ENCODE assay signal across 14 cellular contexts in genomic region chr3:36909666-36910065, GRCh38.
"Had no signal": no experiment of that assay in that cellular context is flagged by ENCODE, and none has a peak within 500 bp of the region (broad histone marks: within the 10 kb centered on the region; RNA-seq: fewer than 3 reads in every experiment).

No MANE protein-coding gene starts in this region.

- FAIRE-seq: colon, endothelial cell of umbilical vein, frontal cortex, kidney, urothelium cell line had no signal

- H3K36me3 ChIP-seq: ascending aorta, cardiac muscle cell, heart left ventricle, thyroid gland had no signal

- H3K27me3 ChIP-seq: ascending aorta, cardiac muscle cell, heart left ventricle, thyroid gland had no signal

- H3K27ac ChIP-seq: cardiac muscle cell had no signal

- ATAC-seq: heart left ventricle, left ventricle myocardium superior had no signal

- DNase-seq: activated naive CD8-positive, alpha-beta T cell treated with anti-CD3 and anti-CD28 coated beads, Interleukin-2, amount 10 ng/mL, durations not matched to agents 7 days and 5 days; activated T-cell treated with anti-CD3 and anti-CD28 coated beads, Interleukin-2, amount 50 U/mL, for 48 hours; heart left ventricle; kidney; left ventricle myocardium superior; posterior cingulate gyrus; thyroid gland had no signal

- H3K9me3 Mint-ChIP-seq: activated naive CD8-positive, alpha-beta T cell treated with anti-CD3 and anti-CD28 coated beads, Interleukin-2, amount 10 ng/mL, durations not matched to agents 7 days and 5 days had no signal

- H3K27me3 Mint-ChIP-seq: activated naive CD8-positive, alpha-beta T cell treated with anti-CD3 and anti-CD28 coated beads, Interleukin-2, amount 10 ng/mL, durations not matched to agents 7 days and 5 days had no signal

- H3K4me3 ChIP-seq: ascending aorta, cardiac muscle cell, heart left ventricle, skin epidermis, thyroid gland had no signal

- H3K9me3 ChIP-seq: ascending aorta, heart left ventricle, thyroid gland had no signal
